In genomic region chr15:96328101-96328958, GRCh38 we compare ENCODE assay signal across 10 cellular contexts. TPM values are rescaled to one million over a fixed set of nuclear protein-coding genes. Genes with fewer than 3 reads are reported as not detected.
DNase-seq lines count a peak whose midpoint lies in the region; ATAC-seq, FAIRE-seq and TF ChIP-seq lines count a peak whose summit lies in the region.
"Had no signal": no experiment of that assay in that cellular context is flagged by ENCODE, and none has a peak within 500 bp of the region (broad histone marks: within the 10 kb centered on the region; RNA-seq: fewer than 3 reads in every experiment).

No MANE protein-coding gene starts in this region.

- BruUV-seq in PC-3 (replicated peaks; lab: Mats Ljungman, UMichigan) = no TSS peak

- no peak for ATAC-seq in PC-3
- no peak for ATAC-seq in naive thymus-derived CD8-positive, alpha-beta T cell
- no peak for ATAC-seq in HG03460 (IDR thresholded peaks at IDR 0.05; ENCODE audit: unreplicated experiment)

- 59% methylated on average over 8 of the region's 8 CpGs for WGBS in prostate gland

- H3K4me2 ChIP-seq in PC-3 (ENCODE audit: low read length) = peak overlapping the region; percentile 97

- no peaks in the 10 kb centered on the region for H3K27me3 ChIP-seq in PC-3 (ENCODE audit: low read length)
- H3K27me3 ChIP-seq in prostate gland (replicated peaks; ENCODE audit: insufficient read depth) = no peaks in the 10 kb centered on the region

- peaks cover 12 to 40% (median 28%) of the 10 kb centered on the region in 4 donors for H3K4me1 Mint-ChIP-seq in naive thymus-derived CD8-positive, alpha-beta T cell

- no peak for FAIRE-seq in urothelium cell line (lab: Jason Lieb, UNC)

- intact Hi-C loops in PC-3 (cut with micrococcal nuclease) (loop anchor here (5.0 to 10.0 kb wide), 3 partner anchors 206 to 1071 kb away; no protein-coding TSS in a partner anchor), prostate gland (cut with DNase I) (loop anchor here (10.0 kb wide), 3 partner anchors 274 to 1164 kb away; no protein-coding TSS in a partner anchor)

- H3K9me3 Mint-ChIP-seq in naive thymus-derived CD8-positive, alpha-beta T cell = peaks cover 0 to 34% (median 8%) of the 10 kb centered on the region in 9 donors

- DNase-seq in AG04449 (ENCODE audit: low read depth, low spot score) = no peak
- DNase-seq in PC-3 = peak; percentile 27
- peak; percentile 63 for DNase-seq in fibroblast of the aortic adventitia (ENCODE audit: low read depth)
- DNase-seq in prostate gland (ENCODE audit: low spot score) = no peak
- no peak for DNase-seq in urothelium cell line (ENCODE audit: low spot score)
- no peak for DNase-seq in naive thymus-derived CD8-positive, alpha-beta T cell
- no peak for DNase-seq in activated CD4-positive, alpha-beta T cell treated with anti-CD3 and anti-CD28 coated beads, Interleukin-2, amount 50 U/mL, for 1 hour
- DNase-seq: NCI-H1694 had no signal

- H4K20me1 ChIP-seq in PC-3 (ENCODE audit: low read length) = no peaks in the 10 kb centered on the region

- H3F3A ChIP-seq in PC-3 (ENCODE audit: low read length, unreplicated experiment) = peaks cover 7% of the 10 kb centered on the region

- TF ChIP-seq POLR2A in prostate gland (IDR thresholded peaks at IDR 0.05) = no peak

- H3K4me1 ChIP-seq in PC-3 (ENCODE audit: insufficient read depth, low read length) (peaks cover 42% of the 10 kb centered on the region), prostate gland (replicated peaks) (no peaks in the 10 kb centered on the region)

- no peak overlapping the region for H3K27ac Mint-ChIP-seq in naive thymus-derived CD8-positive, alpha-beta T cell

- POLR2A ChIA-PET in AG04449 (lab: Yijun Ruan, JAX) = interaction anchor here (0.8 to 2.6 kb wide), 4 partner anchors 13 to 1194 kb away, joined by 3 to 13 read pairs (median 5); no protein-coding TSS in a partner anchor
- POLR2A ChIA-PET in PC-3 (lab: Charles Lee; ENCODE audit: unreplicated experiment) = no interaction called here
- POLR2A ChIA-PET in naive thymus-derived CD8-positive, alpha-beta T cell (lab: Charles Lee) = no interaction called here

- peak overlapping the region; percentile 88; the same call in 1 of the 2 replicates for H2AFZ ChIP-seq in PC-3 (ENCODE audit: low read length)

- H3K9me2 ChIP-seq in PC-3 (replicated peaks; ENCODE audit: low read length) = no peaks in the 10 kb centered on the region

- H3K79me2 ChIP-seq in PC-3 (ENCODE audit: low read length) = peaks cover 92% of the 10 kb centered on the region

- H3K27ac ChIP-seq in PC-3 (ENCODE audit: low read length) (peak overlapping the region; percentile 91), prostate gland (peak overlapping the region; percentile 90 to 92)

- CTCF ChIA-PET in AG04449 (lab: Yijun Ruan, JAX) = interaction anchor here (0.6 to 4.6 kb wide), 27 partner anchors 8 to 1299 kb away, joined by 3 to 56 read pairs (median 6); no protein-coding TSS in a partner anchor
- CTCF ChIA-PET in PC-3 (lab: Charles Lee) = interaction anchor here (0.5 to 1.3 kb wide), 2 partner anchors 13 to 28 kb away, joined by 3 to 4 read pairs; no protein-coding TSS in a partner anchor

- no peaks in the 10 kb centered on the region for H3K36me3 ChIP-seq in PC-3 (ENCODE audit: low read depth, low read length)
- H3K36me3 ChIP-seq in prostate gland = no peaks in the 10 kb centered on the region

- peaks cover 0 to 17% (median 16%) of the 10 kb centered on the region in 3 donors for H3K36me3 Mint-ChIP-seq in naive thymus-derived CD8-positive, alpha-beta T cell

- H3K4me3 ChIP-seq in AG04449 (ENCODE audit: low read depth, low read length) (peak overlapping the region; percentile 77), PC-3 (ENCODE audit: low read length) (peak overlapping the region; percentile 85), fibroblast of the aortic adventitia (ENCODE audit: low read depth, low read length) (peak overlapping the region; percentile 88), prostate gland (peak overlapping the region in 1 of 2 donors; percentile 42)

- H3K27me3 Mint-ChIP-seq in naive thymus-derived CD8-positive, alpha-beta T cell = peaks cover 51 to 90% (median 76%) of the 10 kb centered on the region in 5 donors

- H3K9me3 ChIP-seq in PC-3 (ENCODE audit: low read length) = no peaks in the 10 kb centered on the region
- no peaks in the 10 kb centered on the region for H3K9me3 ChIP-seq in prostate gland

- H3K4me3 Mint-ChIP-seq in naive thymus-derived CD8-positive, alpha-beta T cell = no peak overlapping the region

- no peak for TF ChIP-seq CTCF in AG04449 (IDR thresholded peaks at IDR 0.05; ENCODE audit: insufficient read depth, low read length, missing control alignments)
- TF ChIP-seq CTCF in PC-3 (conservative IDR thresholded peaks at IDR 0.05; ENCODE audit: low read depth, low read length) = no peak
- no peak for TF ChIP-seq CTCF in fibroblast of the aortic adventitia (IDR thresholded peaks at IDR 0.05; ENCODE audit: insufficient read depth, low read length)
- no peak for TF ChIP-seq CTCF in prostate gland (IDR thresholded peaks at IDR 0.05)

- H3K9ac ChIP-seq in PC-3 (ENCODE audit: low read length) = peak overlapping the region; percentile 92

RNA-seq across cellular contexts. Expression of gene NR2F2, which starts 2.2 kb away (rescaled TPM):
- total RNA-seq in PC-3 (2014; rRNA removed) = 19.0 and 19.6 TPM in 2 replicates
- total RNA-seq in fibroblast of the aortic adventitia (ENCODE audit: low replicate concordance) = 15.5 and 20.2 TPM in 2 replicates
- total RNA-seq in prostate gland = 10 to 100 TPM; 48.7 to 58.1 TPM
- not detected for total RNA-seq in naive thymus-derived CD8-positive, alpha-beta T cell
- not detected for polyA plus RNA-seq in naive thymus-derived CD8-positive, alpha-beta T cell
- total RNA-seq: OCI-LY7 had no signal

Comparison
In these comparisons a context has a peak if more than half of its experiments do, and no peak if none do; other contexts are left out.
1. DNase-seq: peak in PC-3 (single experiment) and fibroblast of the aortic adventitia (single experiment); none in AG04449 (single experiment), prostate gland (single experiment), urothelium cell line (single experiment), naive thymus-derived CD8-positive, alpha-beta T cell (0 of 10) and activated CD4-positive, alpha-beta T cell treated with anti-CD3 and anti-CD28 coated beads, Interleukin-2, amount 50 U/mL, for 1 hour (single experiment).
2. RNA of gene NR2F2, which starts 2.2 kb away (total RNA-seq): 48.7 to 58.1 TPM in prostate gland, 15.5 to 20.2 TPM in fibroblast of the aortic adventitia and 19.0 to 19.6 TPM in PC-3; not detected in naive thymus-derived CD8-positive, alpha-beta T cell; every median in the first group is over 10 times any median in the second.